30 cellular contexts compared by ENCODE assay signal in genomic region chr9:86636614-86637013, GRCh38.
"Had no signal": no experiment of that assay in that cellular context is flagged by ENCODE, and none has a peak within 500 bp of the region (broad histone marks: within the 10 kb centered on the region; RNA-seq: fewer than 3 reads in every experiment).

No MANE protein-coding gene starts in this region.

- H3K36me3 Mint-ChIP-seq: activated CD4-positive, alpha-beta memory T cell treated with anti-CD3 and anti-CD28 coated beads for 36 hours; activated naive CD4-positive, alpha-beta T cell treated with anti-CD3 and anti-CD28 coated beads, Interleukin-2, amount 10 ng/mL, durations not matched to agents 7 days and 5 days; activated naive CD8-positive, alpha-beta T cell treated with anti-CD3 and anti-CD28 coated beads, Interleukin-2, amount 10 ng/mL, durations not matched to agents 7 days and 5 days; stimulated activated naive B cell treated with anti-CD40 and anti-IgM and Interleukin-4, amounts not matched to agents 10 μg/mL and 1 μg/mL and 100 μg/mL, for 72 hours had no signal

- H3K27ac Mint-ChIP-seq: activated CD4-positive, alpha-beta memory T cell treated with anti-CD3 and anti-CD28 coated beads for 36 hours; activated CD4-positive, alpha-beta T cell treated with anti-CD3 and anti-CD28 coated beads, Interleukin-2, amount 10 ng/mL, durations not matched to agents 24 days and 14 days; activated naive CD4-positive, alpha-beta T cell treated with anti-CD3 and anti-CD28 coated beads, Interleukin-2, amount 10 ng/mL, durations not matched to agents 7 days and 5 days; activated naive CD8-positive, alpha-beta T cell treated with anti-CD3 and anti-CD28 coated beads, Interleukin-2, amount 10 ng/mL, durations not matched to agents 7 days and 5 days; activated T-cell treated with anti-CD3 and anti-CD28 coated beads, Interleukin-2, amount 50 U/mL, for 24 hours; naive thymus-derived CD8-positive, alpha-beta T cell; stimulated activated naive B cell treated with anti-CD40 and anti-IgM and Interleukin-4, amounts not matched to agents 10 μg/mL and 1 μg/mL and 100 μg/mL, for 72 hours; T-helper 1 cell treated with Interleukin-12 subunit alpha and Interleukin-12 subunit beta and Interleukin-4 antibody, amounts not matched to agents 30 μg/mL and 1 μg/mL, for 36 hours had no signal

- H3K36me3 ChIP-seq: esophagus squamous epithelium, neutrophil, ovary, prostate gland, sigmoid colon, stomach, thyroid gland, upper lobe of right lung had no signal

- H3K27me3 ChIP-seq: ovary, sigmoid colon, stomach, thyroid gland had no signal

- H3K27ac ChIP-seq: epithelial cell of prostate, esophagus squamous epithelium, neutrophil, ovary, prostate gland, stomach, thyroid gland, upper lobe of right lung had no signal

- H3K9me3 Mint-ChIP-seq: activated CD4-positive, alpha-beta memory T cell treated with anti-CD3 and anti-CD28 coated beads for 36 hours; activated CD4-positive, alpha-beta T cell treated with anti-CD3 and anti-CD28 coated beads, Interleukin-2, amount 10 ng/mL, durations not matched to agents 24 days and 14 days; activated naive CD4-positive, alpha-beta T cell treated with anti-CD3 and anti-CD28 coated beads, Interleukin-2, amount 10 ng/mL, durations not matched to agents 7 days and 5 days; activated naive CD8-positive, alpha-beta T cell treated with anti-CD3 and anti-CD28 coated beads, Interleukin-2, amount 10 ng/mL, durations not matched to agents 7 days and 5 days; activated T-cell treated with anti-CD3 and anti-CD28 coated beads, Interleukin-2, amount 50 U/mL, for 24 hours; T-helper 1 cell treated with Interleukin-12 subunit alpha and Interleukin-12 subunit beta and Interleukin-4 antibody, amounts not matched to agents 30 μg/mL and 1 μg/mL, for 36 hours had no signal

- H3K4me3 Mint-ChIP-seq: activated CD4-positive, alpha-beta memory T cell treated with anti-CD3 and anti-CD28 coated beads for 36 hours; activated CD4-positive, alpha-beta T cell treated with anti-CD3 and anti-CD28 coated beads, Interleukin-2, amount 10 ng/mL, durations not matched to agents 24 days and 14 days; activated naive CD4-positive, alpha-beta T cell treated with anti-CD3 and anti-CD28 coated beads, Interleukin-2, amount 10 ng/mL, durations not matched to agents 7 days and 5 days; activated naive CD8-positive, alpha-beta T cell treated with anti-CD3 and anti-CD28 coated beads, Interleukin-2, amount 10 ng/mL, durations not matched to agents 7 days and 5 days; activated T-cell treated with anti-CD3 and anti-CD28 coated beads, Interleukin-2, amount 50 U/mL, for 24 hours; naive thymus-derived CD8-positive, alpha-beta T cell; stimulated activated naive B cell treated with anti-CD40 and anti-IgM and Interleukin-4, amounts not matched to agents 10 μg/mL and 1 μg/mL and 100 μg/mL, for 72 hours; T-helper 1 cell treated with Interleukin-12 subunit alpha and Interleukin-12 subunit beta and Interleukin-4 antibody, amounts not matched to agents 30 μg/mL and 1 μg/mL, for 36 hours had no signal

- H3K4me3 ChIP-seq: esophagus squamous epithelium, ovary, prostate gland, sigmoid colon, stomach, thyroid gland, upper lobe of right lung had no signal

- H3K4me1 Mint-ChIP-seq: activated CD4-positive, alpha-beta T cell treated with anti-CD3 and anti-CD28 coated beads, Interleukin-2, amount 10 ng/mL, durations not matched to agents 24 days and 14 days; activated naive CD4-positive, alpha-beta T cell treated with anti-CD3 and anti-CD28 coated beads, Interleukin-2, amount 10 ng/mL, durations not matched to agents 7 days and 5 days; activated naive CD8-positive, alpha-beta T cell treated with anti-CD3 and anti-CD28 coated beads, Interleukin-2, amount 10 ng/mL, durations not matched to agents 7 days and 5 days; naive thymus-derived CD8-positive, alpha-beta T cell; stimulated activated naive B cell treated with anti-CD40 and anti-IgM and Interleukin-4, amounts not matched to agents 10 μg/mL and 1 μg/mL and 100 μg/mL, for 72 hours had no signal

- DNase-seq: activated CD4-positive, alpha-beta memory T cell treated with anti-CD3 and anti-CD28 coated beads for 36 hours; activated CD4-positive, alpha-beta T cell treated with anti-CD3 and anti-CD28 coated beads, Interleukin-2, amount 10 ng/mL, durations not matched to agents 24 days and 14 days; activated CD4-positive, CD25-positive, alpha-beta regulatory T cell treated with anti-CD3 and anti-CD28 coated beads, Interleukin-2, amount 50 U/mL, for 72 hours; activated CD8-positive, alpha-beta memory T cell treated with anti-CD3 and anti-CD28 coated beads, Interleukin-2, amount 50 U/mL, for 48 hours; activated gamma-delta T cell; activated naive CD4-positive, alpha-beta T cell treated with anti-CD3 and anti-CD28 coated beads, Interleukin-2, amount 10 ng/mL, durations not matched to agents 7 days and 5 days; activated naive CD8-positive, alpha-beta T cell treated with anti-CD3 and anti-CD28 coated beads, Interleukin-2, amount 10 ng/mL, durations not matched to agents 7 days and 5 days; activated T-cell treated with anti-CD3 and anti-CD28 coated beads, Interleukin-2, amount 50 U/mL, for 24 hours; amniotic stem cell; dermis blood vessel endothelial cell; effector CD8-positive, alpha-beta T cell; esophagus squamous epithelium; kidney; midbrain; naive thymus-derived CD8-positive, alpha-beta T cell; ovary; retina; sigmoid colon; small intestine; stimulated activated CD4-positive, alpha-beta T cell treated with anti-CD3 and anti-CD28 coated beads, Interleukin-1b, Interleukin-23, amount 100 ng/mL, for 48 hours; stimulated activated naive B cell treated with anti-CD40 and anti-IgM and Interleukin-4, amounts not matched to agents 10 μg/mL and 1 μg/mL and 100 μg/mL, for 72 hours; stomach; SW 1271; T1000; thyroid gland; upper lobe of right lung had no signal

- ATAC-seq: naive thymus-derived CD8-positive, alpha-beta T cell; stimulated activated naive B cell treated with anti-CD40 and anti-IgM and Interleukin-4, amounts not matched to agents 10 μg/mL and 1 μg/mL and 100 μg/mL, for 72 hours; upper lobe of right lung had no signal

- H3K9me3 ChIP-seq: neutrophil, ovary, prostate gland, sigmoid colon, stomach, thyroid gland, upper lobe of right lung had no signal

- H3K4me1 ChIP-seq: prostate gland, thyroid gland, upper lobe of right lung had no signal
